In the genomic region with DNA sequence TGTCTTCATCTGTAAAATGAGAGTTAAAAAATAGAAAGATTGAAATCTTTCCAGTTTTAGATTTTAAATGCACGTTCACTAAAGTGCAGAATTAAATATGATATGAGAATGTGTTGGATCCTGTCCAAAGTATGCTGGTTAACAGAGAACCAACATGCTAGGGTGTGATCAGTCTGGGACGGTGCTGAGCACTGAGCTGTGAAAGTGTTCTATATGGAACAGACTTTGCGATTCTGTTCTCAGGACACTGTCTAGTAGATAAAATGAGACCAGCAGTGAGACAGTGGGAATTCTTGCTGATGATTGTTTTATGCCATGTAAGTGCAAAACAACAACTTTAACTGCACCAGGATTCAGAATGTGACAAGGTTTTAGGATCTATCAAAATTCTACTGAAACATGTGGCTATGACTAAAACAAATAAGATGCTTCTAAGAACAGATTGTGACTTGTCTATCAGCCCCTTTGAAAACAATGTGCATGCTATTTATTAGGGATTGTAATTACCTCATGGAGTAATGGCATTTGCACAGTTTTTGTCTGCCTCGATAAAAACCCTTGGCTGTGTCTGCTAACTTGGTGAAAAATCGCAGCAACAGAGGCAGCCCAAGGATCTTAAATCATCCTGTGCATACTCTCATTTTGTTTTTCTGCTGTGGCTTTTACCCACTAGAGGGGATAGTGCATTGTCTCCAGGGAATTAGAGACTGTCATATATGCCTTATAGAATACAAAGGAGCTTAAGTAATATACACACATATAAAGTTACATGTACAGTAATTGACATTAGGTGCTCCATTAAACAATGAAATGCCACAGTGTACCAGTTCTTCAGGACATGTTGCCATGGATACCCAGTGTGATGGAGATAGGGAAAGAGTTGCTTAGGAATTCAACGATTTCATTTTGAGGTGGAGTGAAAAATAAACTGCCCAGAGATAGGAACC, we compare ENCODE assay signal across 12 cellular contexts. TPM values are rescaled to one million over a fixed set of nuclear protein-coding genes. Genes with fewer than 3 reads are reported as not detected.
A peak's percentile ranks its signal among the peaks of the same experiment; 100 is the strongest.
DNase-seq lines count a peak whose midpoint lies in the region; ATAC-seq, FAIRE-seq and TF ChIP-seq lines count a peak whose summit lies in the region.
"Had no signal": no experiment of that assay in that cellular context is flagged by ENCODE, and none has a peak within 500 bp of the region (broad histone marks: within the 10 kb centered on the region; RNA-seq: fewer than 3 reads in every experiment).

No MANE protein-coding gene starts in this region.

- peak overlapping the region; percentile 42 for H2AFZ ChIP-seq in mammary epithelial cell (ENCODE audit: low read depth, low read length)

- TF ChIP-seq CTCF in mammary epithelial cell (conservative IDR thresholded peaks at IDR 0.05 in 1 of 2, IDR thresholded peaks at IDR 0.05 in 1 of 2; ENCODE audit: extremely low read depth in 1 of 2, insufficient read depth in 1 of 2, low read depth in 1 of 2, low read length in 2 of 2) (no peak), nephron (IDR thresholded peaks at IDR 0.05; ENCODE audit: unreplicated experiment in 3 of 3) (no peak)

- peaks cover 18% of the 10 kb centered on the region for H3K4me1 Mint-ChIP-seq in nephron

- peak; percentile 75 for FAIRE-seq in H54 (lab: Jason Lieb, UNC)

- H3K9ac ChIP-seq in mammary epithelial cell (ENCODE audit: insufficient read depth, low read length) = peak overlapping the region; percentile 49

- in situ Hi-C loops in mammary epithelial cell (cut with MboI; ENCODE audit: low sequenced_read_pairs in 2 of 2) (no loop called here), G401 (cut with HindIII; ENCODE audit: low sequenced_read_pairs) (no loop called here)

- no peaks in the 10 kb centered on the region for H4K20me1 ChIP-seq in mammary epithelial cell (ENCODE audit: insufficient read depth, low read length)

- H3K27me3 Mint-ChIP-seq in nephron (ENCODE audit: low read depth) = no peaks in the 10 kb centered on the region

- BruUV-seq in mammary epithelial cell (replicated peaks; lab: Mats Ljungman, UMichigan) = no TSS peak

- peak overlapping the region in 2 of 3 experiments; percentile 26 to 39 for H3K27ac Mint-ChIP-seq in nephron
- H3K27ac Mint-ChIP-seq: activated naive CD8-positive, alpha-beta T cell treated with anti-CD3 and anti-CD28 coated beads, Interleukin-2, amount 10 ng/mL, durations not matched to agents 7 days and 5 days; CD4-positive, alpha-beta memory T cell had no signal

- no peak for DNase-seq in H54 (ENCODE audit: insufficient read length, low spot score)
- peak; percentile 37 for DNase-seq in NCI-H1694 treated with DMSO at 0.1 percent for 48 hours (lab: John Stamatoyannopoulos, UW)
- DNase-seq in mammary epithelial cell = no peak
- no peak for DNase-seq in G401 (ENCODE audit: low spot score)
- DNase-seq in activated CD4-positive, alpha-beta T cell treated with anti-CD3 and anti-CD28 coated beads for 4 hours = no peak
- DNase-seq: activated naive CD8-positive, alpha-beta T cell treated with anti-CD3 and anti-CD28 coated beads, Interleukin-2, amount 10 ng/mL, durations not matched to agents 7 days and 5 days; CD4-positive, alpha-beta memory T cell; occipital lobe had no signal

- H3K4me2 ChIP-seq in mammary epithelial cell (ENCODE audit: insufficient read depth, low read depth, low read length) = peak overlapping the region; percentile 48
- H3K4me2 ChIP-seq: smooth muscle cell had no signal

- peaks cover 4% of the 10 kb centered on the region for H3K36me3 Mint-ChIP-seq in nephron (ENCODE audit: low read depth)
- H3K36me3 Mint-ChIP-seq: CD4-positive, alpha-beta memory T cell had no signal

- CTCF ChIA-PET in mammary epithelial cell (lab: Charles Lee; ENCODE audit: low non-redundant PET) = no interaction called here

- H3K79me2 ChIP-seq in mammary epithelial cell (ENCODE audit: insufficient read depth, low read length) = peaks cover 49% of the 10 kb centered on the region

- intact Hi-C loops in mammary epithelial cell (cut with micrococcal nuclease) = no loop called here

- no peak overlapping the region for H3K4me3 Mint-ChIP-seq in nephron
- H3K4me3 Mint-ChIP-seq: activated naive CD8-positive, alpha-beta T cell treated with anti-CD3 and anti-CD28 coated beads, Interleukin-2, amount 10 ng/mL, durations not matched to agents 7 days and 5 days had no signal

- dilution Hi-C loops in mammary epithelial cell (cut with HindIII; ENCODE audit: low sequenced_read_pairs) = no loop called here

- no peaks in the 10 kb centered on the region for H3K9me3 Mint-ChIP-seq in nephron
- H3K9me3 Mint-ChIP-seq: activated naive CD8-positive, alpha-beta T cell treated with anti-CD3 and anti-CD28 coated beads, Interleukin-2, amount 10 ng/mL, durations not matched to agents 7 days and 5 days had no signal

- no peaks in the 10 kb centered on the region for H3K36me3 ChIP-seq in mammary epithelial cell (ENCODE audit: insufficient read depth, low read length)

- H3K4me3 ChIP-seq in mammary epithelial cell (replicated peaks in 1 of 3; ENCODE audit: insufficient read depth in 1 of 3, low read depth in 2 of 3, low read length in 3 of 3) = no peak overlapping the region
- H3K4me3 ChIP-seq: smooth muscle cell had no signal

- ATAC-seq in HG02970 (IDR thresholded peaks at IDR 0.05; ENCODE audit: low FRiP score, unreplicated experiment) = no peak
- ATAC-seq: esophagus mucosa had no signal

- H3K4me1 ChIP-seq in mammary epithelial cell (ENCODE audit: insufficient read depth, low read length) = peaks cover 36% of the 10 kb centered on the region

- 32% methylated on average over 6 of the region's 6 CpGs for WGBS in mammary epithelial cell (ENCODE audit: low coverage, missing lambda C conversion rate)

- no peaks in the 10 kb centered on the region for H3K9me3 ChIP-seq in mammary epithelial cell (replicated peaks; ENCODE audit: insufficient read depth, low read length)

- no peak for TF ChIP-seq POLR2A in H54 (IDR thresholded peaks at IDR 0.05; ENCODE audit: low read depth, low read length)

- H3K27me3 ChIP-seq in mammary epithelial cell (ENCODE audit: insufficient read depth, low read length) = no peaks in the 10 kb centered on the region

- H3K27ac ChIP-seq in mammary epithelial cell (ENCODE audit: insufficient read depth, low read depth, low read length) = peak overlapping the region; percentile 42

RNA-seq across cellular contexts. Expression of a gene that starts 55.1 kb away (rescaled TPM):
- total RNA-seq in mammary epithelial cell = 100 to 1,000 TPM in 1 of 2 donors, 10 to 100 TPM in 1; 31.8 to 109 TPM
- 39.0 TPM for polyA plus RNA-seq in mammary epithelial cell
- polyA minus RNA-seq in mammary epithelial cell = 48.2 TPM
- 2.6 and 7.2 TPM in 2 replicates for total RNA-seq in G401 (2014; rRNA removed; shearing (Covaris generic))
